Comparison of ENCODE assay signal across 7 cellular contexts in genomic region chr6:90922323-90922722, GRCh38.
"Had no signal": no experiment of that assay in that cellular context is flagged by ENCODE, and none has a peak within 500 bp of the region (broad histone marks: within the 10 kb centered on the region; RNA-seq: fewer than 3 reads in every experiment).

No MANE protein-coding gene starts in this region.

- DNase-seq: H7, HFFc6, KG1 had no signal

- ATAC-seq: GM23338, HCT116 had no signal

- H3K9me3 ChIP-seq: HAP-1 had no signal

- H2AFZ ChIP-seq: GM23338 had no signal

- H3K4me3 ChIP-seq: GM23338, HAP-1 had no signal

- H3K4me1 ChIP-seq: HAP-1 had no signal

- H3K4me2 ChIP-seq: GM23338 had no signal

- H3K27ac ChIP-seq: HL-60 had no signal

- H3K36me3 ChIP-seq: HAP-1 had no signal
